1 cellular context compared by ENCODE assay signal in genomic region chr10:103490986-103491314, GRCh38.
A peak's percentile ranks its signal among the peaks of the same experiment; 100 is the strongest.
TF ChIP-seq lines count a peak whose summit lies in the region.

No MANE protein-coding gene starts in this region.

TF ChIP-seq in GM12878, 131 proteins besides CTCF, POLR2A, EP300 and RAD21:
- TF ChIP-seq BCL3 (IDR thresholded peaks at IDR 0.05; ENCODE audit: borderline replicate concordance, insufficient read depth, low read depth, low read length, poor library complexity, severe bottlenecking) (no peak), ZNF207 (IDR thresholded peaks at IDR 0.05; ENCODE audit: borderline replicate concordance) (peak; percentile 6; the same call in 1 of the 2 replicates), MEF2B (IDR thresholded peaks at IDR 0.05; ENCODE audit: partially characterized antibody, poor library complexity, severe bottlenecking) (peak; percentile 1), SREBF1 (IDR thresholded peaks at IDR 0.05; ENCODE audit: low read length) (no peak), KDM1A (IDR thresholded peaks at IDR 0.05; ENCODE audit: borderline replicate concordance) (no peak), CHD2 (IDR thresholded peaks at IDR 0.05; ENCODE audit: borderline replicate concordance, low read depth, low read length) (no peak), SMAD5 (IDR thresholded peaks at IDR 0.05; ENCODE audit: low read depth) (no peak), IKZF2 (IDR thresholded peaks at IDR 0.05) (peak in 1 of 2 experiments; percentile 4; a peak in 2 of 4 replicates), DPF2 (IDR thresholded peaks at IDR 0.05) (peak; percentile 48; the same call in 1 of the 2 replicates), IRF3 (IDR thresholded peaks at IDR 0.05) (no peak)
- TF ChIP-seq, protein P1, sequence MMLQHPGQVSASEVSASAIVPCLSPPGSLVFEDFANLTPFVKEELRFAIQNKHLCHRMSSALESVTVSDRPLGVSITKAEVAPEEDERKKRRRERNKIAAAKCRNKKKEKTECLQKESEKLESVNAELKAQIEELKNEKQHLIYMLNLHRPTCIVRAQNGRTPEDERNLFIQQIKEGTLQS (IDR thresholded peaks at IDR 0.05; ENCODE audit: borderline replicate concordance, extremely low read depth, low read depth, low read length): no peak
- TF ChIP-seq, protein P2, sequence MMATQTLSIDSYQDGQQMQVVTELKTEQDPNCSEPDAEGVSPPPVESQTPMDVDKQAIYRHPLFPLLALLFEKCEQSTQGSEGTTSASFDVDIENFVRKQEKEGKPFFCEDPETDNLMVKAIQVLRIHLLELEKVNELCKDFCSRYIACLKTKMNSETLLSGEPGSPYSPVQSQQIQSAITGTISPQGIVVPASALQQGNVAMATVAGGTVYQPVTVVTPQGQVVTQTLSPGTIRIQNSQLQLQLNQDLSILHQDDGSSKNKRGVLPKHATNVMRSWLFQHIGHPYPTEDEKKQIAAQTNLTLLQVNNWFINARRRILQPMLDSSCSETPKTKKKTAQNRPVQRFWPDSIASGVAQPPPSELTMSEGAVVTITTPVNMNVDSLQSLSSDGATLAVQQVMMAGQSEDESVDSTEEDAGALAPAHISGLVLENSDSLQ (IDR thresholded peaks at IDR 0.05): 0 out of 2 replicates have a peak, but pooled peaks have one; percentile 2
